ENCODE assay signal across 9 cellular contexts in the genomic region with DNA sequence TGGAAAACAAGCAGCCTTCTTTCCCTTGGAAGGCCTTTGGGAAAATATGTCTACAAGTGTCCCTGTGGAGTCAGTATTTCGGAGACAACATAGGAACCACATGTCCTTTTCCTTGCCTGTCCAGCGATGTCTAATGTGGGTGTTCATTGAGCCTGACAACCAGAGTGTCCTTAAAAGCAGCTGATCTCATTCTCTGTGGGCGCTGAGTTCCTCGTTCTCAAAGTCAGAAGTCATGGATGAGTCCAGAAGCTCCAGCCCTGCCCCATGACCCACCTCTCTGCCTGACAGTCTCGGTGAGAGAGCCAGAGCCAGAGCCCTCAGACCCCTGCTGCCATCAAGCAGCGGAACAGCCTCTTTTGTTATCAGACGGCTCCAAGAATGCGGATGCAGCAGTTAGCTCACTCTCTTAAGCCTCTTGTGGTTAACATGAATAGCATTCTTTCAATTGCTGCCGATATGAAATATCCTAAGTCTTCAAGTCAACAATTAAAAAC.
DNase-seq lines count a peak whose midpoint lies in the region; ATAC-seq, FAIRE-seq and TF ChIP-seq lines count a peak whose summit lies in the region.
"Had no signal": no experiment of that assay in that cellular context is flagged by ENCODE, and none has a peak within 500 bp of the region (broad histone marks: within the 10 kb centered on the region; RNA-seq: fewer than 3 reads in every experiment).

No MANE protein-coding gene starts in this region.

- DNase-seq in ELF-1 (ENCODE audit: low read depth, low spot score) = peak; percentile 83
- peak; percentile 10 for DNase-seq in NCI-H69 (lab: John Stamatoyannopoulos, UW)
- peak; percentile 48 for DNase-seq in fibroblast of mammary gland (ENCODE audit: low read depth)
- peak; percentile 68 for DNase-seq in neuronal stem cell (ENCODE audit: low spot score)
- no peak for DNase-seq in OCI-LY7 (ENCODE audit: low spot score)
- no peak for DNase-seq in small intestine
- DNase-seq: stimulated activated CD8-positive, alpha-beta memory T cell treated with anti-CD3 and anti-CD28 coated beads, Interleukin-4, amount 100 ng/mL, for 48 hours had no signal

- no peak overlapping the region for H2BK120ac ChIP-seq in neuronal stem cell (ENCODE audit: low read depth, low read length)

- H3K9me2 ChIP-seq in OCI-LY7 (ENCODE audit: insufficient read depth, low read length) = no peaks in the 10 kb centered on the region

- H3K27me3 ChIP-seq in neuronal stem cell (ENCODE audit: control insufficient read depth in 3 of 3, insufficient read depth in 3 of 3, low read depth in 1 of 3, low read length in 3 of 3) (no peaks in the 10 kb centered on the region), small intestine (ENCODE audit: control insufficient read depth in 2 of 2, insufficient read depth in 2 of 2, low read length in 2 of 2) (no peaks in the 10 kb centered on the region)

- no peak overlapping the region for H2BK5ac ChIP-seq in neuronal stem cell (ENCODE audit: low read length)

- H3K79me1 ChIP-seq in neuronal stem cell (ENCODE audit: low read depth, low read length) = no peaks in the 10 kb centered on the region

- BruUV-seq in OCI-LY7 (replicated peaks; lab: Mats Ljungman, UMichigan) = no TSS peak

- no CpG with 5 or more reads among the region's 9 CpGs for WGBS in neuronal stem cell (ENCODE audit: extremely low coverage in 2 of 2, insufficient read length in 2 of 2, insufficient replicate concordance in 1 of 2), 2 donors
- 31 to 39% (median 35%) methylated on average over 9 of the region's 9 CpGs for WGBS in small intestine, 3 donors

- no peak overlapping the region for H3K23ac ChIP-seq in neuronal stem cell (ENCODE audit: low read depth, low read length, poor library complexity)

- no peak overlapping the region for H2BK12ac ChIP-seq in neuronal stem cell (ENCODE audit: low read length)

- no peak overlapping the region for H3K9ac ChIP-seq in neuronal stem cell (ENCODE audit: low read depth, low read length, poor library complexity)

- H2AK5ac ChIP-seq in neuronal stem cell (ENCODE audit: low read depth, low read length) = no peak overlapping the region

- H3K9me3 ChIP-seq in neuronal stem cell (replicated peaks in 1 of 2; ENCODE audit: control insufficient read depth in 2 of 2, insufficient read depth in 1 of 2, low read depth in 1 of 2, low read length in 2 of 2) (peaks cover 0 to 3% of the 10 kb centered on the region in 2 donors), OCI-LY7 (ENCODE audit: low read length) (no peaks in the 10 kb centered on the region), small intestine (ENCODE audit: control insufficient read depth, low read depth) (no peaks in the 10 kb centered on the region)

- no peak for FAIRE-seq in small intestine (lab: Jason Lieb, UNC)

- CTCF ChIA-PET in OCI-LY7 (lab: Charles Lee; ENCODE audit: unreplicated experiment) = no interaction called here

- POLR2A ChIA-PET in OCI-LY7 (lab: Charles Lee) = no interaction called here

- H3K4ac ChIP-seq in neuronal stem cell (ENCODE audit: low read length) = no peak overlapping the region

- H4K91ac ChIP-seq in neuronal stem cell (ENCODE audit: low read depth, low read length, poor library complexity) = no peak overlapping the region

- H4K20me1 ChIP-seq in OCI-LY7 (ENCODE audit: insufficient read depth, low read length) = no peaks in the 10 kb centered on the region

- H4K8ac ChIP-seq in neuronal stem cell (ENCODE audit: low read depth, low read length) = no peak overlapping the region

- no peak overlapping the region for H2BK15ac ChIP-seq in neuronal stem cell (ENCODE audit: low read length)

- intact Hi-C loops in OCI-LY7 (cut with micrococcal nuclease; ENCODE audit: unreplicated experiment) = no loop called here

- H3K18ac ChIP-seq in neuronal stem cell (ENCODE audit: low read length) = no peak overlapping the region

- H3K4me1 ChIP-seq in neuronal stem cell (ENCODE audit: control insufficient read depth in 2 of 2, insufficient read depth in 1 of 2, low read depth in 1 of 2, low read length in 2 of 2) (peaks cover 3 to 16% of the 10 kb centered on the region in 2 donors), OCI-LY7 (ENCODE audit: insufficient read depth, low read length, poor library complexity, severe bottlenecking) (no peaks in the 10 kb centered on the region), small intestine (ENCODE audit: control insufficient read depth in 2 of 2, insufficient read depth in 1 of 2, low read depth in 1 of 2, low read length in 1 of 2) (no peaks in the 10 kb centered on the region)

- no peaks in the 10 kb centered on the region for H3K79me2 ChIP-seq in OCI-LY7 (ENCODE audit: insufficient read depth, low read depth, low read length)

- no peak overlapping the region for H3K14ac ChIP-seq in neuronal stem cell (ENCODE audit: low read length)

- H3K4me2 ChIP-seq in neuronal stem cell (ENCODE audit: insufficient read depth, low read length, poor library complexity, severe bottlenecking) (no peak overlapping the region), OCI-LY7 (ENCODE audit: low read length) (no peak overlapping the region)

- no peak for ATAC-seq in GM18873 (IDR thresholded peaks at IDR 0.05; ENCODE audit: low FRiP score, unreplicated experiment)
- ATAC-seq in HG03139 (IDR thresholded peaks at IDR 0.05; ENCODE audit: unreplicated experiment) = no peak

- H3K27ac ChIP-seq in neuronal stem cell (replicated peaks; ENCODE audit: low read length) (no peak overlapping the region), OCI-LY7 (ENCODE audit: low read depth, low read length, poor library complexity, severe bottlenecking) (no peak overlapping the region), small intestine (ENCODE audit: low read depth in 1 of 2, low read length in 1 of 2) (no peak overlapping the region)

- peak overlapping the region; percentile 85 for H2AFZ ChIP-seq in neuronal stem cell (ENCODE audit: low read length)
- no peak overlapping the region for H2AFZ ChIP-seq in OCI-LY7 (ENCODE audit: low read length)

- TF ChIP-seq CTCF in fibroblast of mammary gland (conservative IDR thresholded peaks at IDR 0.05; ENCODE audit: control insufficient read depth, insufficient read depth, low read depth, low read length) (no peak), OCI-LY7 (conservative IDR thresholded peaks at IDR 0.05; ENCODE audit: low read length) (no peak)

- H3K36me3 ChIP-seq in neuronal stem cell (replicated peaks in 1 of 2; ENCODE audit: control insufficient read depth in 2 of 2, insufficient read depth in 2 of 2, low read length in 2 of 2) (no peaks in the 10 kb centered on the region), OCI-LY7 (ENCODE audit: insufficient read depth, low read length) (no peaks in the 10 kb centered on the region), small intestine (ENCODE audit: control insufficient read depth in 2 of 2, insufficient read depth in 2 of 2, low read length in 2 of 2) (no peaks in the 10 kb centered on the region)

- H3K4me3 ChIP-seq in fibroblast of mammary gland (ENCODE audit: control insufficient read depth, low read depth, low read length) (no peak overlapping the region), neuronal stem cell (ENCODE audit: low read length in 2 of 2) (no peak overlapping the region), OCI-LY7 (ENCODE audit: low read depth, low read length, poor library complexity, severe bottlenecking) (no peak overlapping the region), small intestine (ENCODE audit: low read depth in 1 of 2, low read length in 2 of 2) (no peak overlapping the region)

Comparison
In these comparisons a context has a peak if more than half of its experiments do, and no peak if none do; other contexts are left out.
1. DNase-seq: peak in ELF-1 (single experiment), NCI-H69 (single experiment), fibroblast of mammary gland (single experiment) and neuronal stem cell (single experiment); none in OCI-LY7 (single experiment) and small intestine (single experiment).